ENCODE assay signal across 8 cellular contexts in the genomic region with DNA sequence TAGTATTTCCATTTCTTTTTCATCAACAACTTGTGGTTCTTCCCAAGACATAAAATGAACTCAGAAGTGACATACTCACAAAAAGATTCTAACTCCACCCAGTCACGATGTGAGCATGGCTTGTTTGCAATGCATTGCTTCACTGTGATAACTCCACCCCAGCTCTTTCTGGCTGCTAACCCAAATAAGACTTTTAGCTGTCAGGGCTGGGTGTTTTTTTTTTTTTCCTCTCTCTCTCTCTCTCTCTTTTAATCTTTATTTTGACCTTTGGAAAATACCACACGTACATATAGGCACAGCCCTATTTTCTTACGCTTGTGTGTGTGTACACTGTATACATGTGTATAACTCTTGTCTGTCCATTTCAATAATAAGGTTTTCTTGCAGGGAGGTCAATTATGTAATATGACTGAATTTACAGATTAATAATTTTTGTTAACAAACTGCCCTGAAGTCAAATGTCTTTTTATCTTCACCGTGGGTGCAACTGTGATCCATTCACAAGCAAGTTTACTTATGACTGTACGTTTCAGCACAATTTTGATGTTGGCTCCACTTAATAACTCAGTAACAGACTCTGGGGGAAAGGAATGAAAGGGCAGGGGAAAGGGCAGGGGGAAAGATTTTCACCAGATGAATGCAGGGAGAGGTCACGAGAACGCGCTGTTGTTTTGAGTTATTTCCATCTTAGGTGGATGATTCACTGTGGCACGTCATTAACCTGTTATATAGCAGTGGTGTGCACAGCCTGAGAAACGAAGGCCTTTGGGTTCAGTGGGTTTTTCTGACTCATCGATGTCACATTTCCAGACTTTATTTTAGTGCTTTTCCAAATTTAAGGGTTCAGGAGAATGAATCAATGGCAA. TPM values are rescaled to one million over a fixed set of nuclear protein-coding genes. Genes with fewer than 3 reads are reported as not detected.
DNase-seq lines count a peak whose midpoint lies in the region; ATAC-seq and TF ChIP-seq lines count a peak whose summit lies in the region.

No MANE protein-coding gene starts in this region.

- no peak for TF ChIP-seq POLR2A in prostate gland (IDR thresholded peaks at IDR 0.05)

- 54% methylated on average over 11 of the region's 11 CpGs for WGBS in prostate gland

- DNase-seq in T-helper 9 cell (peak; percentile 49), MCF 10A (ENCODE audit: unreplicated experiment) (peak; percentile 88), tibial artery (peak; percentile 60 to 68), DMS53 (lab: John Stamatoyannopoulos, UW) (no peak), prostate gland (ENCODE audit: low spot score) (no peak)
- DNase-seq in naive thymus-derived CD8-positive, alpha-beta T cell: peak; percentile 17 to 86 (median 57)

- POLR2A ChIA-PET in MCF 10A (lab: Yijun Ruan, JAX): interaction anchor here (0.6 to 1.9 kb wide), 3 partner anchors 23 to 69 kb away, joined by 3 to 11 read pairs (median 3); no protein-coding TSS in a partner anchor
- POLR2A ChIA-PET in naive thymus-derived CD8-positive, alpha-beta T cell (lab: Charles Lee): interaction anchor here (0.5 to 1.8 kb wide), 11 partner anchors 10 to 1949 kb away, joined by 3 to 9 read pairs (median 4); a partner anchor contains a TSS

- H3K36me3 Mint-ChIP-seq in MCF 10A (ENCODE audit: insufficient read depth, unreplicated experiment): peaks cover 4% of the 10 kb centered on the region
- H3K36me3 Mint-ChIP-seq in naive thymus-derived CD8-positive, alpha-beta T cell: peaks cover 2 to 18% (median 13%) of the 10 kb centered on the region in 3 donors

- ATAC-seq in GM18870 (IDR thresholded peaks at IDR 0.05; ENCODE audit: unreplicated experiment): peak; percentile 89
- ATAC-seq in HG03064 (IDR thresholded peaks at IDR 0.05; ENCODE audit: low read depth, unreplicated experiment): peak; percentile 79
- ATAC-seq in naive thymus-derived CD8-positive, alpha-beta T cell: peak; percentile 81 to 82

- TF ChIP-seq CTCF in MCF 10A (IDR thresholded peaks at IDR 0.05; ENCODE audit: unreplicated experiment) (no peak), tibial artery (IDR thresholded peaks at IDR 0.05) (no peak), prostate gland (IDR thresholded peaks at IDR 0.05) (no peak)

- peak overlapping the region; percentile 94 for H3K27ac Mint-ChIP-seq in MCF 10A (ENCODE audit: low read depth, unreplicated experiment)
- peak overlapping the region; percentile 93 to 98 (median 96) for H3K27ac Mint-ChIP-seq in naive thymus-derived CD8-positive, alpha-beta T cell

- intact Hi-C loops in MCF 10A (cut with micrococcal nuclease) (loop anchor here (1.0 to 5.0 kb wide), 2 partner anchors 69 to 150 kb away; no protein-coding TSS in a partner anchor), tibial artery (cut with DNase I; ENCODE audit: low total_unique reads) (no loop called here), prostate gland (cut with DNase I) (no loop called here)

- no peaks in the 10 kb centered on the region for H3K36me3 ChIP-seq in tibial artery
- no peaks in the 10 kb centered on the region for H3K36me3 ChIP-seq in prostate gland

- H3K9me3 Mint-ChIP-seq in MCF 10A (ENCODE audit: unreplicated experiment): no peaks in the 10 kb centered on the region
- H3K9me3 Mint-ChIP-seq in naive thymus-derived CD8-positive, alpha-beta T cell: no peaks in the 10 kb centered on the region

- peak overlapping the region; percentile 50 to 75 for H3K27ac ChIP-seq in tibial artery
- no peak overlapping the region for H3K27ac ChIP-seq in prostate gland

- no peak overlapping the region for H3K4me3 ChIP-seq in tibial artery
- H3K4me3 ChIP-seq in prostate gland: no peak overlapping the region

- BruUV-seq in MCF 10A (replicated peaks; lab: Mats Ljungman, UMichigan): no TSS peak

- H3K9me3 ChIP-seq in tibial artery (no peaks in the 10 kb centered on the region), prostate gland (no peaks in the 10 kb centered on the region)

- peaks cover 28% of the 10 kb centered on the region for H3K4me1 Mint-ChIP-seq in MCF 10A (ENCODE audit: insufficient read depth, unreplicated experiment)
- H3K4me1 Mint-ChIP-seq in naive thymus-derived CD8-positive, alpha-beta T cell: peaks cover 35 to 85% (median 69%) of the 10 kb centered on the region in 4 donors

- H3K27me3 Mint-ChIP-seq in MCF 10A (ENCODE audit: insufficient read depth, unreplicated experiment): no peaks in the 10 kb centered on the region
- no peaks in the 10 kb centered on the region for H3K27me3 Mint-ChIP-seq in naive thymus-derived CD8-positive, alpha-beta T cell

- CTCF ChIA-PET in MCF 10A (lab: Yijun Ruan, JAX): interaction anchor here (0.6 to 1.0 kb wide), 3 partner anchors 50 to 1489 kb away, joined by 3 to 5 read pairs (median 4); no protein-coding TSS in a partner anchor

- H3K4me1 ChIP-seq in tibial artery (peaks cover 0 to 48% (median 11%) of the 10 kb centered on the region in 4 donors), prostate gland (replicated peaks) (no peaks in the 10 kb centered on the region)

- H3K4me3 Mint-ChIP-seq in MCF 10A (ENCODE audit: unreplicated experiment): peak overlapping the region; percentile 66
- H3K4me3 Mint-ChIP-seq in naive thymus-derived CD8-positive, alpha-beta T cell: peak overlapping the region; percentile 61 to 83 (median 75)

- H3K27me3 ChIP-seq in tibial artery: no peaks in the 10 kb centered on the region
- no peaks in the 10 kb centered on the region for H3K27me3 ChIP-seq in prostate gland (replicated peaks; ENCODE audit: insufficient read depth)

RNA-seq across cellular contexts. Expression of a gene that starts 49.1 kb away (rescaled TPM):
- not detected in 2 replicates for total RNA-seq in MCF 10A (2022)
- 100 to 1,000 TPM in 1 of 2 experiments, 10 to 100 TPM in 1; 91.6 to 102 TPM for total RNA-seq in naive thymus-derived CD8-positive, alpha-beta T cell
- polyA plus RNA-seq in naive thymus-derived CD8-positive, alpha-beta T cell: 10 to 100 TPM; 50.0 to 68.5 (median 65.1) TPM
- total RNA-seq in prostate gland: 1 to 10 TPM; 1.3 to 3.1 TPM

Comparison
In these comparisons a context has a peak if more than half of its experiments do, and no peak if none do; other contexts are left out.
1. DNase-seq: peak in T-helper 9 cell (single experiment), MCF 10A (single experiment), naive thymus-derived CD8-positive, alpha-beta T cell (10 of 10) and tibial artery (2 of 2); none in DMS53 (single experiment) and prostate gland (single experiment).
2. H3K27ac ChIP-seq: peak in tibial artery (2 of 2); none in prostate gland (0 of 2).
3. RNA of a gene that starts 49.1 kb away (total RNA-seq): 91.6 to 102 TPM in naive thymus-derived CD8-positive, alpha-beta T cell; 1.3 to 3.1 TPM in prostate gland and not detected in MCF 10A; every median in the first group is over 10 times any median in the second.
4. Peak in every context shown above with its lines, with median percentiles within 50 percentile points of each other: ATAC-seq.